ENCODE assay signal across 24 cellular contexts in genomic region chr10:115720121-115720520, GRCh38.
"Had no signal": no experiment of that assay in that cellular context is flagged by ENCODE, and none has a peak within 500 bp of the region (broad histone marks: within the 10 kb centered on the region; RNA-seq: fewer than 3 reads in every experiment).

No MANE protein-coding gene starts in this region.

- DNase-seq: stimulated activated CD4-positive, alpha-beta T cell treated with anti-CD3 and anti-CD28 coated beads, Interleukin-2, amount 100 ng/mL, for 48 hours; stimulated activated CD4-positive, alpha-beta T cell treated with anti-CD3 and anti-CD28 coated beads, Interleukin-4, amount 100 ng/mL, for 1 hour; stimulated activated CD4-positive, alpha-beta T cell treated with anti-CD3 and anti-CD28 coated beads, Interleukin-4, amount 100 ng/mL, for 24 hours; stimulated activated CD4-positive, alpha-beta T cell treated with anti-CD3 and anti-CD28 coated beads, Interleukin-4, amount 100 ng/mL, for 4 hours; stimulated activated CD8-positive, alpha-beta memory T cell treated with anti-CD3 and anti-CD28 coated beads, Interleukin-4, amount 100 ng/mL, for 48 hours; stimulated activated naive B cell treated with anti-CD40 and anti-IgM and Interleukin-4, amounts not matched to agents 10 μg/mL and 1 μg/mL and 100 μg/mL, for 72 hours; stimulated activated naive CD4-positive, alpha-beta T cell; stimulated activated naive CD4-positive, alpha-beta T cell treated with Interleukin-2 at 50 U/mL for 16 hours; stimulated activated naive CD8-positive, alpha-beta T cell treated with anti-CD3 and anti-CD28 coated beads, Interleukin-15, amount 100 ng/mL, for 72 hours; stimulated activated naive CD8-positive, alpha-beta T cell treated with anti-CD3 and anti-CD28 coated beads, Interleukin-15, Interleukin-2, amounts not matched to agents 100 U/mL and 50 U/mL, for 24 hours; stomach; substantia nigra; testis; thyroid gland; tibial artery; transverse colon; trophoblast cell; upper lobe of left lung; upper lobe of right lung; uterus had no signal

- H3K27me3 ChIP-seq: stomach, suprapubic skin, testis, thyroid gland, tibial artery, tibial nerve, transverse colon, upper lobe of left lung, upper lobe of right lung, uterus, vagina had no signal

- H3K4me1 ChIP-seq: stomach, suprapubic skin, testis, thyroid gland, tibial artery, tibial nerve, transverse colon, upper lobe of left lung, upper lobe of right lung, uterus, vagina had no signal

- H3K4me3 ChIP-seq: stomach, suprapubic skin, testis, thoracic aorta, thyroid gland, tibial artery, tibial nerve, transverse colon, upper lobe of left lung, upper lobe of right lung, uterus, vagina had no signal

- H3K36me3 ChIP-seq: stomach, suprapubic skin, thoracic aorta, thyroid gland, tibial artery, tibial nerve, transverse colon, upper lobe of left lung, upper lobe of right lung, uterus, vagina had no signal

- H3K9me3 ChIP-seq: stomach, suprapubic skin, testis, thoracic aorta, thyroid gland, tibial artery, tibial nerve, transverse colon, upper lobe of left lung, upper lobe of right lung, uterus, vagina had no signal

- H3K27ac ChIP-seq: stomach, suprapubic skin, testis, thoracic aorta, thyroid gland, tibial artery, tibial nerve, transverse colon, upper lobe of left lung, upper lobe of right lung, uterus, vagina had no signal
